Comparison of ENCODE assay signal across 16 cellular contexts in the genomic region with DNA sequence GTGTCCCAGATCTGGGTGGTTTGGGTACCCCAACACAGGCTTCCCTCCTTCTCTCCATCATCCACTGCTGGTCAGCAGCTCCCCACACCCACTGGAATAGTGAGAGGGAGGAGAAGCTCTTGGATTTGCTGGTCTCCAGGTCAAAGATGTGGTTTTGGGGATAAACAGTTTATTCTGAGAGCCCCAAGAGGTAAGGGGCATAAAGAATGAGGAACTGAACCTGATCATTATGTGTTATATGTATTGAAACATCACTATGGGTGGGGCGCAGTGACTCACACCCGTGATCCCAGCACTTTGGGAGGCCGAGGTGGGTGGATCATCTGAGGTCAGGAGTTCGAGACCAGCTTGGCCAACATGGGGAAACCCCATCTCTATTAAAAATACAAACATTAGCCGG. TPM values are rescaled to one million over a fixed set of nuclear protein-coding genes. Genes with fewer than 3 reads are reported as not detected.
DNase-seq lines count a peak whose midpoint lies in the region; ATAC-seq, FAIRE-seq and TF ChIP-seq lines count a peak whose summit lies in the region.
"Had no signal": no experiment of that assay in that cellular context is flagged by ENCODE, and none has a peak within 500 bp of the region (broad histone marks: within the 10 kb centered on the region; RNA-seq: fewer than 3 reads in every experiment).

No MANE protein-coding gene starts in this region.

- no peak overlapping the region for H3K27ac ChIP-seq in CD4-positive, alpha-beta memory T cell (ENCODE audit: low read depth, low read length)
- H3K27ac ChIP-seq in foreskin keratinocyte (peak overlapping the region; percentile 40), OCI-LY7 (ENCODE audit: low read depth, low read length, poor library complexity, severe bottlenecking) (no peak overlapping the region)
- H3K27ac ChIP-seq: brain microvascular endothelial cell, testis had no signal

- intact Hi-C loops in CD4-positive, alpha-beta memory T cell (cut with micrococcal nuclease): no loop called here
- intact Hi-C loops in activated CD4-positive, alpha-beta memory T cell treated with anti-CD3 and anti-CD28 coated beads for 36 hours (cut with micrococcal nuclease): loop anchor here (5.0 kb wide), 2 partner anchors 58 to 87 kb away; a partner anchor contains a TSS
- intact Hi-C loops in OCI-LY7 (cut with micrococcal nuclease; ENCODE audit: unreplicated experiment): no loop called here
- intact Hi-C loops in posterior vena cava (cut with DNase I): no loop called here

- peak overlapping the region; percentile 18 to 78 (median 58) for H3K4me3 Mint-ChIP-seq in CD4-positive, alpha-beta memory T cell
- H3K4me3 Mint-ChIP-seq in activated CD4-positive, alpha-beta memory T cell treated with anti-CD3 and anti-CD28 coated beads for 36 hours: peak overlapping the region; percentile 31
- H3K4me3 Mint-ChIP-seq: mesothelial cell of epicardium had no signal

- no peaks in the 10 kb centered on the region for H4K20me1 ChIP-seq in OCI-LY7 (ENCODE audit: insufficient read depth, low read length)

- peaks cover 65% of the 10 kb centered on the region for H3K4me1 ChIP-seq in CD4-positive, alpha-beta memory T cell (ENCODE audit: insufficient read depth, low read length)
- H3K4me1 ChIP-seq in foreskin keratinocyte: peaks cover 6% of the 10 kb centered on the region
- H3K4me1 ChIP-seq in OCI-LY7 (ENCODE audit: insufficient read depth, low read length, poor library complexity, severe bottlenecking): peaks cover 31% of the 10 kb centered on the region

- H3K36me3 Mint-ChIP-seq in CD4-positive, alpha-beta memory T cell: peaks cover 0 to 8% of the 10 kb centered on the region in 2 donors
- H3K36me3 Mint-ChIP-seq in activated CD4-positive, alpha-beta memory T cell treated with anti-CD3 and anti-CD28 coated beads for 36 hours: no peaks in the 10 kb centered on the region
- H3K36me3 Mint-ChIP-seq: mesothelial cell of epicardium had no signal

- no peak overlapping the region for H3K4me2 ChIP-seq in OCI-LY7 (ENCODE audit: low read length)

- no peaks in the 10 kb centered on the region for H3K9me3 ChIP-seq in CD4-positive, alpha-beta memory T cell (ENCODE audit: control insufficient read depth in 1 of 2, low read length in 2 of 2)
- H3K9me3 ChIP-seq in OCI-LY7 (ENCODE audit: low read length): no peaks in the 10 kb centered on the region
- H3K9me3 ChIP-seq: testis had no signal

- H3K9me3 Mint-ChIP-seq in CD4-positive, alpha-beta memory T cell: no peaks in the 10 kb centered on the region
- no peaks in the 10 kb centered on the region for H3K9me3 Mint-ChIP-seq in activated CD4-positive, alpha-beta memory T cell treated with anti-CD3 and anti-CD28 coated beads for 36 hours
- H3K9me3 Mint-ChIP-seq: mesothelial cell of epicardium had no signal

- H3K27me3 ChIP-seq in CD4-positive, alpha-beta memory T cell (ENCODE audit: insufficient read depth, low read length): no peaks in the 10 kb centered on the region
- H3K27me3 ChIP-seq in foreskin keratinocyte: no peaks in the 10 kb centered on the region
- H3K27me3 ChIP-seq: brain microvascular endothelial cell, testis had no signal

- in situ Hi-C loops in GM13976 (cut with MboI; ENCODE audit: low sequenced_read_pairs, unreplicated experiment): no loop called here

- no peaks in the 10 kb centered on the region for H3K36me3 ChIP-seq in CD4-positive, alpha-beta memory T cell (ENCODE audit: insufficient read depth, low read length)
- H3K36me3 ChIP-seq in OCI-LY7 (ENCODE audit: insufficient read depth, low read length): no peaks in the 10 kb centered on the region
- H3K36me3 ChIP-seq: brain microvascular endothelial cell had no signal

- no peak for FAIRE-seq in H54 (lab: Jason Lieb, UNC)

- peaks cover 32 to 71% (median 53%) of the 10 kb centered on the region in 4 donors for H3K4me1 Mint-ChIP-seq in CD4-positive, alpha-beta memory T cell
- peaks cover 56% of the 10 kb centered on the region for H3K4me1 Mint-ChIP-seq in activated CD4-positive, alpha-beta memory T cell treated with anti-CD3 and anti-CD28 coated beads for 36 hours (ENCODE audit: low read depth)

- no TSS peak for BruUV-seq in OCI-LY7 (replicated peaks; lab: Mats Ljungman, UMichigan)

- H2AFZ ChIP-seq in OCI-LY7 (ENCODE audit: low read length): no peak overlapping the region

- no peaks in the 10 kb centered on the region for H3K27me3 Mint-ChIP-seq in CD4-positive, alpha-beta memory T cell
- no peaks in the 10 kb centered on the region for H3K27me3 Mint-ChIP-seq in activated CD4-positive, alpha-beta memory T cell treated with anti-CD3 and anti-CD28 coated beads for 36 hours

- peak overlapping the region in 6 of 7 donors; percentile 66 to 92 (median 89) for H3K27ac Mint-ChIP-seq in CD4-positive, alpha-beta memory T cell
- H3K27ac Mint-ChIP-seq in activated CD4-positive, alpha-beta memory T cell treated with anti-CD3 and anti-CD28 coated beads for 36 hours: peak overlapping the region; percentile 59
- H3K27ac Mint-ChIP-seq: mesothelial cell of epicardium had no signal

- no peak for TF ChIP-seq POLR2A in H54 (IDR thresholded peaks at IDR 0.05; ENCODE audit: low read depth, low read length)

- H3K4me3 ChIP-seq in CD4-positive, alpha-beta memory T cell (ENCODE audit: low read length in 2 of 2): no peak overlapping the region
- H3K4me3 ChIP-seq in OCI-LY7 (ENCODE audit: low read depth, low read length, poor library complexity, severe bottlenecking): no peak overlapping the region
- H3K4me3 ChIP-seq: testis had no signal

- no peaks in the 10 kb centered on the region for H3K79me2 ChIP-seq in OCI-LY7 (ENCODE audit: insufficient read depth, low read depth, low read length)

- no peak for ATAC-seq in foreskin keratinocyte

- TF ChIP-seq CTCF in GM13976 (IDR thresholded peaks at IDR 0.05; ENCODE audit: borderline replicate concordance, control extremely low read depth, extremely low read depth, insufficient read depth, missing control alignments): no peak
- no peak for TF ChIP-seq CTCF in foreskin keratinocyte (conservative IDR thresholded peaks at IDR 0.05)
- TF ChIP-seq CTCF in OCI-LY7 (conservative IDR thresholded peaks at IDR 0.05; ENCODE audit: low read length): no peak

- CTCF ChIA-PET in CD4-positive, alpha-beta memory T cell (lab: Charles Lee; ENCODE audit: partially characterized antibody): interaction anchor here (1.1 to 2.9 kb wide), 4 partner anchors 10 to 89 kb away, joined by 3 to 45 read pairs (median 28); a partner anchor contains a TSS
- CTCF ChIA-PET in activated CD4-positive, alpha-beta memory T cell treated with anti-CD3 and anti-CD28 coated beads for 36 hours (lab: Charles Lee): interaction anchor here (0.6 to 2.3 kb wide), 3 partner anchors 11 to 241 kb away, joined by 3 to 19 read pairs (median 3); no protein-coding TSS in a partner anchor
- CTCF ChIA-PET in OCI-LY7 (lab: Charles Lee; ENCODE audit: unreplicated experiment): no interaction called here

- H3K9me2 ChIP-seq in OCI-LY7 (ENCODE audit: insufficient read depth, low read length): no peaks in the 10 kb centered on the region

- peak in 1 of 5 donors; percentile 51 for DNase-seq in CD4-positive, alpha-beta memory T cell
- peak; percentile 43 for DNase-seq in GM13976 (ENCODE audit: low spot score)
- DNase-seq in activated CD4-positive, alpha-beta memory T cell treated with anti-CD3 and anti-CD28 coated beads for 36 hours: peak; percentile 53
- DNase-seq in foreskin keratinocyte: no peak
- no peak for DNase-seq in OCI-LY7 (ENCODE audit: low spot score)
- DNase-seq in NCI-H1105 treated with DMSO at 0.1 percent for 48 hours (lab: John Stamatoyannopoulos, UW): no peak
- no peak for DNase-seq in posterior vena cava (ENCODE audit: low spot score)
- no peak for DNase-seq in H54 (ENCODE audit: insufficient read length, low spot score)
- DNase-seq: brain microvascular endothelial cell, GOT3, NCI-H1417, NCI-H526 treated with DMSO at 0.1 percent for 48 hours, testis had no signal

- POLR2A ChIA-PET in CD4-positive, alpha-beta memory T cell (lab: Charles Lee; ENCODE audit: partially characterized antibody): interaction anchor here (2.6 to 6.2 kb wide), 2 partner anchors 10 to 28 kb away, joined by 35 to 95 read pairs; a partner anchor contains a TSS
- POLR2A ChIA-PET in activated CD4-positive, alpha-beta memory T cell treated with anti-CD3 and anti-CD28 coated beads for 36 hours (lab: Charles Lee): interaction anchor here (0.6 kb wide), 1 partner anchor 95 kb away, joined by 3 read pairs; no protein-coding TSS in a partner anchor
- POLR2A ChIA-PET in OCI-LY7 (lab: Charles Lee): interaction anchor here (0.7 kb wide), 1 partner anchor 315 kb away, joined by 3 read pairs; a partner anchor contains a TSS

RNA-seq across cellular contexts. Expression of a gene that starts 3.9 kb away (rescaled TPM):
- total RNA-seq in CD4-positive, alpha-beta memory T cell: 100 to 1,000 TPM; 106 to 119 TPM
- 10 to 100 TPM; 46.9 to 58.8 TPM for polyA plus RNA-seq in CD4-positive, alpha-beta memory T cell
- total RNA-seq in activated CD4-positive, alpha-beta memory T cell treated with anti-CD3 and anti-CD28 coated beads for 36 hours: 1 to 10 TPM; 3.9 to 5.3 TPM
- not detected in 2 replicates for total RNA-seq in foreskin keratinocyte
- 0.04 TPM in 1 of 2 replicates, not detected in the other for polyA plus RNA-seq in foreskin keratinocyte
- 0.13 and 0.22 TPM in 2 replicates for total RNA-seq in OCI-LY7 (2014; rRNA removed; shearing (Covaris generic))
- 0.23 and 0.37 TPM in 2 replicates for total RNA-seq in OCI-LY7 (2022)
- total RNA-seq in posterior vena cava: 1 to 10 TPM; 1.1 to 3.0 TPM
- total RNA-seq: epithelial cell of proximal tubule, mesothelial cell of epicardium, renal cortical epithelial cell had no signal

RNA-seq across cellular contexts. Expression of a gene that starts 15.1 kb away (rescaled TPM):
- 1 to 10 TPM in 1 of 2 experiments, under 1 TPM in 1; 0.91 to 1.2 TPM for total RNA-seq in CD4-positive, alpha-beta memory T cell
- polyA plus RNA-seq in CD4-positive, alpha-beta memory T cell: not detected
- not detected for total RNA-seq in activated CD4-positive, alpha-beta memory T cell treated with anti-CD3 and anti-CD28 coated beads for 36 hours
- total RNA-seq in foreskin keratinocyte: not detected in 2 replicates
- not detected in 2 replicates for polyA plus RNA-seq in foreskin keratinocyte
- total RNA-seq in OCI-LY7 (2014; rRNA removed; shearing (Covaris generic)): not detected in 2 replicates
- total RNA-seq in OCI-LY7 (2022): not detected in 2 replicates
- total RNA-seq in posterior vena cava: not detected
- total RNA-seq: epithelial cell of proximal tubule, mesothelial cell of epicardium, renal cortical epithelial cell had no signal

RNA-seq across cellular contexts. Expression of a gene that starts 20.3 kb away (rescaled TPM):
- total RNA-seq in CD4-positive, alpha-beta memory T cell: not detected
- polyA plus RNA-seq in CD4-positive, alpha-beta memory T cell: not detected
- not detected for total RNA-seq in activated CD4-positive, alpha-beta memory T cell treated with anti-CD3 and anti-CD28 coated beads for 36 hours
- total RNA-seq in foreskin keratinocyte (not detected in 2 replicates), OCI-LY7 (2022) (not detected in 2 replicates), posterior vena cava (not detected)
- not detected in 2 replicates for polyA plus RNA-seq in foreskin keratinocyte
- 0.72 TPM in 1 of 2 replicates, not detected in the other for total RNA-seq in OCI-LY7 (2014; rRNA removed; shearing (Covaris generic))
- total RNA-seq: epithelial cell of proximal tubule, mesothelial cell of epicardium, renal cortical epithelial cell had no signal

RNA-seq across cellular contexts. Expression of a gene that starts 27.0 kb away (rescaled TPM):
- total RNA-seq in CD4-positive, alpha-beta memory T cell: 10 to 100 TPM; 33.2 to 33.5 TPM
- 1 to 10 TPM; 4.0 to 5.1 TPM for polyA plus RNA-seq in CD4-positive, alpha-beta memory T cell
- 10 to 100 TPM; 27.1 to 29.9 TPM for total RNA-seq in activated CD4-positive, alpha-beta memory T cell treated with anti-CD3 and anti-CD28 coated beads for 36 hours
- 79.0 and 90.9 TPM in 2 replicates for total RNA-seq in foreskin keratinocyte
- 52.6 and 57.5 TPM in 2 replicates for polyA plus RNA-seq in foreskin keratinocyte
- total RNA-seq in OCI-LY7 (2014; rRNA removed; shearing (Covaris generic)): 8.3 and 10.0 TPM in 2 replicates
- total RNA-seq in OCI-LY7 (2022): 16.7 and 22.5 TPM in 2 replicates
- 10 to 100 TPM; 82.6 to 90.1 TPM for total RNA-seq in posterior vena cava

RNA-seq across cellular contexts. Expression of a gene that starts 27.6 kb away (rescaled TPM):
- total RNA-seq in CD4-positive, alpha-beta memory T cell: 10 to 100 TPM; 16.1 to 17.0 TPM
- 10 to 100 TPM; 36.0 to 55.8 TPM for polyA plus RNA-seq in CD4-positive, alpha-beta memory T cell
- total RNA-seq in activated CD4-positive, alpha-beta memory T cell treated with anti-CD3 and anti-CD28 coated beads for 36 hours: 10 to 100 TPM; 12.8 to 14.5 TPM
- total RNA-seq in foreskin keratinocyte (16.9 and 17.0 TPM in 2 replicates), OCI-LY7 (2022) (16.9 and 18.1 TPM in 2 replicates), posterior vena cava (1 to 10 TPM; 5.4 to 5.8 TPM)
- polyA plus RNA-seq in foreskin keratinocyte: 16.1 and 16.5 TPM in 2 replicates
- 27.9 and 31.4 TPM in 2 replicates for total RNA-seq in OCI-LY7 (2014; rRNA removed; shearing (Covaris generic))

Comparison
In these comparisons a context has a peak if more than half of its experiments do, and no peak if none do; other contexts are left out.
1. DNase-seq: peak in GM13976 (single experiment) and activated CD4-positive, alpha-beta memory T cell treated with anti-CD3 and anti-CD28 coated beads for 36 hours (single experiment); none in foreskin keratinocyte (0 of 2), OCI-LY7 (single experiment), NCI-H1105 treated with DMSO at 0.1 percent for 48 hours (single experiment), posterior vena cava (single experiment) and H54 (single experiment).
2. RNA of a gene that starts 3.9 kb away (total RNA-seq): 106 to 119 TPM in CD4-positive, alpha-beta memory T cell; 3.9 to 5.3 TPM in activated CD4-positive, alpha-beta memory T cell treated with anti-CD3 and anti-CD28 coated beads for 36 hours, 1.1 to 3.0 TPM in posterior vena cava, 0.13 to 0.37 TPM in OCI-LY7 and not detected in foreskin keratinocyte; every median in the first group is over 10 times any median in the second.